9 cellular contexts compared by ENCODE assay signal in the genomic region with DNA sequence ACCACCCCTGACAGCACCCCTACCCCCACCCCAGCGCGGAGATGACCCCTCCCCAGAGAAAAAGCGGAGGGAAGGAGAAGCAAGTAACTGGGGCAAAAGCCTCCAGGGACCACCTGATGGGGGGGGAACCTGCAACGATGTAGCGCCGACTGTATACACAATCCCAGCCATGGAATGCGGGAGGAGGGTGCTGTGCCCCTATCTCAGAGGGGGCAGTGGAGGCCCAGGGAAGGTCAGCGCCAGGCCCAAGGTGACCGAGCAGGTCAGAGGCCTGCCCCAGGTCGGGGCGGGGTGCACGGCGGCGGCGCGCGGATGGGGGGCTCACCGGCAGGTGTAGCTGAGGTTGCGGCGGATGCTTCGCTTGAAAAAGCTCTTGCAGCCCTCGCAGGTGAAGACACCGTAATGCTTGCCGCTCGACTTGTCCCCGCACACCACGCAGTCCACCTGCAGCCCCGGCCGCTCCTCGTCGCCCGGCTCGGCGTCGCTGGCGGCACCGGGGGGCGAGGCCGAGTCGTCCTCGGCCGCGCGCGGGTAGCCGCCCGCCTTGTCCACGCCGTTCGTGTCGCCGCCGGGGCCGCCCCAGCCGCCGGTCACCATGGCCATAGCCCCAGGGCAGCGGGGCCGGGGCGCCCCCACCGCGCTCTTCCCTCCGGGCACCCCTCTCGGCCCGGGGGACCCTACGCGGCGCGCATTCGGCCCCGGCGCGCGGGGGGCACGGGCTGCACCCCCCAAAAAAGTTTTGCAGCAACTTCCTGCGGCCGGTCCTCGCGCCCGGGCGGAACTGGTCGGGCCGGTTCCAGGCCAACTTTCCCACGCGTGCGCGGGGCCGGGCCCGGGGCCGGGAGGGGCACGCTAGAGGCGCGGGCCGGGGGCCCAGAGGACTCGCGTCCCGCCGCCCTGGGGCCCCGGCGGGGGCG. TPM values are rescaled to one million over a fixed set of nuclear protein-coding genes. Genes with fewer than 3 reads are reported as not detected.
DNase-seq lines count a peak whose midpoint lies in the region; ATAC-seq lines count a peak whose summit lies in the region.
"Had no signal": no experiment of that assay in that cellular context is flagged by ENCODE, and none has a peak within 500 bp of the region (broad histone marks: within the 10 kb centered on the region; RNA-seq: fewer than 3 reads in every experiment).

No MANE protein-coding gene starts in this region.

- no peaks in the 10 kb centered on the region for H3K9me3 ChIP-seq in CD4-positive, alpha-beta memory T cell (ENCODE audit: control insufficient read depth in 1 of 2, low read length in 2 of 2)
- H3K9me3 ChIP-seq in iPS-18c (ENCODE audit: control insufficient read depth, insufficient read depth, low read length), result no peaks in the 10 kb centered on the region

- H3K27me3 ChIP-seq in CD4-positive, alpha-beta memory T cell (ENCODE audit: insufficient read depth, low read length), result no peaks in the 10 kb centered on the region

- H3K4me3 Mint-ChIP-seq in CD4-positive, alpha-beta memory T cell, result peak overlapping the region; percentile 25 to 67 (median 54)
- peak overlapping the region; percentile 65 for H3K4me3 Mint-ChIP-seq in activated T-helper 2 cell treated with anti-CD3 and anti-CD28 coated beads, Interferon-gamma antibody, Interleukin-2, Interleukin-4, amounts not matched to agents 10 μg/mL and 5 μg/mL and 100 μg/mL, durations not matched to agents 14 hours and 24 hours and 36 hours (ENCODE audit: low read depth)
- H3K4me3 Mint-ChIP-seq in stimulated activated naive CD8-positive, alpha-beta T cell treated with anti-CD3 and anti-CD28 coated beads, Interleukin-15, amount 100 ng/mL, for 72 hours, result peak overlapping the region; percentile 51 to 69

- no peak overlapping the region for H3K4me3 ChIP-seq in CD4-positive, alpha-beta memory T cell (ENCODE audit: low read length in 2 of 2)
- H3K4me3 ChIP-seq in iPS-18c (ENCODE audit: insufficient read depth, low read depth, low read length), result peak overlapping the region; percentile 74

- POLR2A ChIA-PET in CD4-positive, alpha-beta memory T cell (lab: Charles Lee; ENCODE audit: partially characterized antibody), result interaction anchor here (1.4 to 3.3 kb wide), 4 partner anchors 10 to 29 kb away, joined by 4 to 19 read pairs (median 4); a partner anchor contains a TSS

- CTCF ChIA-PET in CD4-positive, alpha-beta memory T cell (lab: Charles Lee; ENCODE audit: partially characterized antibody), result no interaction called here

- ATAC-seq in HG02798 (IDR thresholded peaks at IDR 0.05; ENCODE audit: poor library complexity, unreplicated experiment), result peak; percentile 8
- peak; percentile 36 for ATAC-seq in stimulated activated naive CD8-positive, alpha-beta T cell treated with anti-CD3 and anti-CD28 coated beads, Interleukin-15, amount 100 ng/mL, for 72 hours

- H3K27me3 Mint-ChIP-seq in CD4-positive, alpha-beta memory T cell, result no peaks in the 10 kb centered on the region
- peaks cover 16% of the 10 kb centered on the region for H3K27me3 Mint-ChIP-seq in activated T-helper 2 cell treated with anti-CD3 and anti-CD28 coated beads, Interferon-gamma antibody, Interleukin-2, Interleukin-4, amounts not matched to agents 10 μg/mL and 5 μg/mL and 100 μg/mL, durations not matched to agents 14 hours and 24 hours and 36 hours (ENCODE audit: low read depth)
- peaks cover 13% of the 10 kb centered on the region for H3K27me3 Mint-ChIP-seq in stimulated activated naive CD8-positive, alpha-beta T cell treated with anti-CD3 and anti-CD28 coated beads, Interleukin-15, amount 100 ng/mL, for 72 hours

- H3K4me1 Mint-ChIP-seq in CD4-positive, alpha-beta memory T cell, result peaks cover 0 to 4% (median 3%) of the 10 kb centered on the region in 4 donors
- peaks cover 2% of the 10 kb centered on the region for H3K4me1 Mint-ChIP-seq in activated T-helper 2 cell treated with anti-CD3 and anti-CD28 coated beads, Interferon-gamma antibody, Interleukin-2, Interleukin-4, amounts not matched to agents 10 μg/mL and 5 μg/mL and 100 μg/mL, durations not matched to agents 14 hours and 24 hours and 36 hours (ENCODE audit: low read depth)
- H3K4me1 Mint-ChIP-seq in stimulated activated naive CD8-positive, alpha-beta T cell treated with anti-CD3 and anti-CD28 coated beads, Interleukin-15, amount 100 ng/mL, for 72 hours, result peaks cover 24% of the 10 kb centered on the region

- peak in 1 of 5 donors; percentile 19 for DNase-seq in CD4-positive, alpha-beta memory T cell
- no peak for DNase-seq in activated T-helper 2 cell treated with anti-CD3 and anti-CD28 coated beads, Interferon-gamma antibody, Interleukin-2, Interleukin-4, amounts not matched to agents 10 μg/mL and 5 μg/mL and 100 μg/mL, durations not matched to agents 14 hours and 24 hours and 36 hours (ENCODE audit: low spot score)
- no peak for DNase-seq in stimulated activated naive CD8-positive, alpha-beta T cell treated with anti-CD3 and anti-CD28 coated beads, Interleukin-15, amount 100 ng/mL, for 72 hours
- no peak for DNase-seq in NAMALWA (ENCODE audit: low spot score)
- no peak for DNase-seq in HCEC 1CT
- no peak for DNase-seq in GDM1 (lab: John Stamatoyannopoulos, UW)

- H3K36me3 ChIP-seq in CD4-positive, alpha-beta memory T cell (ENCODE audit: insufficient read depth, low read length), result no peaks in the 10 kb centered on the region

- H3K36me3 Mint-ChIP-seq in CD4-positive, alpha-beta memory T cell, result no peaks in the 10 kb centered on the region
- no peaks in the 10 kb centered on the region for H3K36me3 Mint-ChIP-seq in activated T-helper 2 cell treated with anti-CD3 and anti-CD28 coated beads, Interferon-gamma antibody, Interleukin-2, Interleukin-4, amounts not matched to agents 10 μg/mL and 5 μg/mL and 100 μg/mL, durations not matched to agents 14 hours and 24 hours and 36 hours (ENCODE audit: low read depth)

- H3K27ac ChIP-seq in CD4-positive, alpha-beta memory T cell (ENCODE audit: low read depth, low read length), result no peak overlapping the region

- intact Hi-C loops in CD4-positive, alpha-beta memory T cell (cut with micrococcal nuclease), result no loop called here
- intact Hi-C loops in activated T-helper 2 cell treated with anti-CD3 and anti-CD28 coated beads, Interferon-gamma antibody, Interleukin-2, Interleukin-4, amounts not matched to agents 10 μg/mL and 5 μg/mL and 100 μg/mL, durations not matched to agents 14 hours and 24 hours and 36 hours (cut with micrococcal nuclease), result no loop called here

- peaks cover 0 to 2% (median 0%) of the 10 kb centered on the region in 8 donors for H3K9me3 Mint-ChIP-seq in CD4-positive, alpha-beta memory T cell
- no peaks in the 10 kb centered on the region for H3K9me3 Mint-ChIP-seq in activated T-helper 2 cell treated with anti-CD3 and anti-CD28 coated beads, Interferon-gamma antibody, Interleukin-2, Interleukin-4, amounts not matched to agents 10 μg/mL and 5 μg/mL and 100 μg/mL, durations not matched to agents 14 hours and 24 hours and 36 hours
- no peaks in the 10 kb centered on the region for H3K9me3 Mint-ChIP-seq in stimulated activated naive CD8-positive, alpha-beta T cell treated with anti-CD3 and anti-CD28 coated beads, Interleukin-15, amount 100 ng/mL, for 72 hours

- no peak overlapping the region for H3K27ac Mint-ChIP-seq in CD4-positive, alpha-beta memory T cell
- no peak overlapping the region for H3K27ac Mint-ChIP-seq in activated T-helper 2 cell treated with anti-CD3 and anti-CD28 coated beads, Interferon-gamma antibody, Interleukin-2, Interleukin-4, amounts not matched to agents 10 μg/mL and 5 μg/mL and 100 μg/mL, durations not matched to agents 14 hours and 24 hours and 36 hours
- no peak overlapping the region for H3K27ac Mint-ChIP-seq in stimulated activated naive CD8-positive, alpha-beta T cell treated with anti-CD3 and anti-CD28 coated beads, Interleukin-15, amount 100 ng/mL, for 72 hours

- H3K4me1 ChIP-seq in CD4-positive, alpha-beta memory T cell (ENCODE audit: insufficient read depth, low read length), result peaks cover 11% of the 10 kb centered on the region

RNA-seq across cellular contexts. Expression of a gene that starts 0.8 kb away (rescaled TPM):
- total RNA-seq in CD4-positive, alpha-beta memory T cell, result 1 to 10 TPM; 7.1 TPM
- 1 to 10 TPM; 1.2 to 2.3 TPM for polyA plus RNA-seq in CD4-positive, alpha-beta memory T cell
- 13.2 and 13.4 TPM in 2 replicates for total RNA-seq in activated T-helper 2 cell treated with anti-CD3 and anti-CD28 coated beads, Interferon-gamma antibody, Interleukin-2, Interleukin-4, amounts not matched to agents 10 μg/mL and 5 μg/mL and 100 μg/mL, durations not matched to agents 14 hours and 24 hours and 36 hours

RNA-seq across cellular contexts. Expression of a gene that starts 18.9 kb away (rescaled TPM):
- 10 to 100 TPM; 23.9 to 29.3 TPM for total RNA-seq in CD4-positive, alpha-beta memory T cell
- polyA plus RNA-seq in CD4-positive, alpha-beta memory T cell, result 10 to 100 TPM; 37.8 to 38.0 TPM
- 20.7 and 22.0 TPM in 2 replicates for total RNA-seq in activated T-helper 2 cell treated with anti-CD3 and anti-CD28 coated beads, Interferon-gamma antibody, Interleukin-2, Interleukin-4, amounts not matched to agents 10 μg/mL and 5 μg/mL and 100 μg/mL, durations not matched to agents 14 hours and 24 hours and 36 hours

RNA-seq across cellular contexts. Expression of a gene that starts 19.7 kb away (rescaled TPM):
- total RNA-seq in CD4-positive, alpha-beta memory T cell, result under 1 TPM in 1 of 2 experiments, not detected in 1; 0.33 TPM
- under 1 TPM in 1 of 2 donors, not detected in 1; 0.10 TPM for polyA plus RNA-seq in CD4-positive, alpha-beta memory T cell
- total RNA-seq in activated T-helper 2 cell treated with anti-CD3 and anti-CD28 coated beads, Interferon-gamma antibody, Interleukin-2, Interleukin-4, amounts not matched to agents 10 μg/mL and 5 μg/mL and 100 μg/mL, durations not matched to agents 14 hours and 24 hours and 36 hours, result 0.07 TPM in 1 of 2 replicates, not detected in the other
- total RNA-seq: LHCN-M2 had no signal

RNA-seq across cellular contexts. Expression of a gene that starts 22.4 kb away (rescaled TPM):
- 100 to 1,000 TPM; 101 to 112 TPM for total RNA-seq in CD4-positive, alpha-beta memory T cell
- polyA plus RNA-seq in CD4-positive, alpha-beta memory T cell, result 100 to 1,000 TPM in 1 of 2 donors, 10 to 100 TPM in 1; 92.0 to 171 TPM
- total RNA-seq in activated T-helper 2 cell treated with anti-CD3 and anti-CD28 coated beads, Interferon-gamma antibody, Interleukin-2, Interleukin-4, amounts not matched to agents 10 μg/mL and 5 μg/mL and 100 μg/mL, durations not matched to agents 14 hours and 24 hours and 36 hours, result 122 and 123 TPM in 2 replicates

RNA-seq across cellular contexts. Expression of a gene that starts 29.7 kb away (rescaled TPM):
- total RNA-seq in CD4-positive, alpha-beta memory T cell, result 10 to 100 TPM; 38.1 to 42.8 TPM
- polyA plus RNA-seq in CD4-positive, alpha-beta memory T cell, result 10 to 100 TPM; 36.5 to 44.3 TPM
- 26.4 and 27.2 TPM in 2 replicates for total RNA-seq in activated T-helper 2 cell treated with anti-CD3 and anti-CD28 coated beads, Interferon-gamma antibody, Interleukin-2, Interleukin-4, amounts not matched to agents 10 μg/mL and 5 μg/mL and 100 μg/mL, durations not matched to agents 14 hours and 24 hours and 36 hours
